Comparison of ENCODE assay signal across 2 cellular contexts in the genomic region with DNA sequence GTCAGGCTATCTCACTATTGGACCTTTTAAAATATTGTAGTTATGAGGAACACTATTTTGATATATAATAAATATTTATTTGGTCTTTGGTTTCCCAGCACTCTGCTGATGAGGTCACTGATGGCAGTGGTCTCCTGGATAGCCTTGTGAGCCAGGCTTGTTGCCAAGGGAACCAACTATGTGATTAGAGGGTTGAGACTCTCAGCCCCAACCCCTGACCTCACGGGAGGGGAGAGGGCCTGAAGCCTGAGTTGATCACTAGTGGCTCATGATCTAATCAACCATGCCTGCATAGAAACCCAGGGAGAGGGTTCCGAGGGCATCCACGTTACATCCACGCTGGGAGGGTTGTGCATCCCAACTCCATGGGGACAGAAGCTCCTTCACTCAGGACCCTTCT.
TF ChIP-seq lines count a peak whose summit lies in the region.

No MANE protein-coding gene starts in this region.

TF ChIP-seq in IMR-90, 13 proteins besides CTCF, POLR2A, EP300 and RAD21:
- no peak for TF ChIP-seq RFX5 (IDR thresholded peaks at IDR 0.05; ENCODE audit: low read depth, low read length)
- TF ChIP-seq BHLHE40 (IDR thresholded peaks at IDR 0.05; ENCODE audit: low read depth, low read length), result no peak
- TF ChIP-seq MAFK (IDR thresholded peaks at IDR 0.05; ENCODE audit: low read depth, low read length), result no peak
- no peak for TF ChIP-seq NFE2L2 (IDR thresholded peaks at IDR 0.05; ENCODE audit: low read depth, low read length)
- TF ChIP-seq CEBPB (IDR thresholded peaks at IDR 0.05; ENCODE audit: low read depth, low read length), result no peak
- no peak for TF ChIP-seq FOS (IDR thresholded peaks at IDR 0.05; ENCODE audit: low read depth, low read length)
- TF ChIP-seq RCOR1 (IDR thresholded peaks at IDR 0.05; ENCODE audit: insufficient replicate concordance, low read length), result no peak
- no peak for TF ChIP-seq CHD1 (IDR thresholded peaks at IDR 0.05; ENCODE audit: low read depth, low read length)
- TF ChIP-seq, protein P1, sequence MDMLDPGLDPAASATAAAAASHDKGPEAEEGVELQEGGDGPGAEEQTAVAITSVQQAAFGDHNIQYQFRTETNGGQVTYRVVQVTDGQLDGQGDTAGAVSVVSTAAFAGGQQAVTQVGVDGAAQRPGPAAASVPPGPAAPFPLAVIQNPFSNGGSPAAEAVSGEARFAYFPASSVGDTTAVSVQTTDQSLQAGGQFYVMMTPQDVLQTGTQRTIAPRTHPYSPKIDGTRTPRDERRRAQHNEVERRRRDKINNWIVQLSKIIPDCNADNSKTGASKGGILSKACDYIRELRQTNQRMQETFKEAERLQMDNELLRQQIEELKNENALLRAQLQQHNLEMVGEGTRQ (IDR thresholded peaks at IDR 0.05; ENCODE audit: low read depth, low read length), result no peak
- no peak for TF ChIP-seq MAZ (IDR thresholded peaks at IDR 0.05; ENCODE audit: borderline replicate concordance, low read depth, low read length)
- TF ChIP-seq, protein P2, sequence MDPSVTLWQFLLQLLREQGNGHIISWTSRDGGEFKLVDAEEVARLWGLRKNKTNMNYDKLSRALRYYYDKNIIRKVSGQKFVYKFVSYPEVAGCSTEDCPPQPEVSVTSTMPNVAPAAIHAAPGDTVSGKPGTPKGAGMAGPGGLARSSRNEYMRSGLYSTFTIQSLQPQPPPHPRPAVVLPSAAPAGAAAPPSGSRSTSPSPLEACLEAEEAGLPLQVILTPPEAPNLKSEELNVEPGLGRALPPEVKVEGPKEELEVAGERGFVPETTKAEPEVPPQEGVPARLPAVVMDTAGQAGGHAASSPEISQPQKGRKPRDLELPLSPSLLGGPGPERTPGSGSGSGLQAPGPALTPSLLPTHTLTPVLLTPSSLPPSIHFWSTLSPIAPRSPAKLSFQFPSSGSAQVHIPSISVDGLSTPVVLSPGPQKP (IDR thresholded peaks at IDR 0.05; ENCODE audit: borderline replicate concordance, low read depth, low read length), result no peak
- no peak for TF ChIP-seq SMC3 (IDR thresholded peaks at IDR 0.05; ENCODE audit: low read depth, low read length)
- TF ChIP-seq MXI1 (IDR thresholded peaks at IDR 0.05; ENCODE audit: borderline replicate concordance, low read depth, low read length), result no peak

TF ChIP-seq in HEK293T, 16 proteins besides CTCF, POLR2A, EP300 and RAD21:
- TF ChIP-seq LEF1 (IDR thresholded peaks at IDR 0.05; ENCODE audit: borderline replicate concordance) (no peak), PKNOX1 (IDR thresholded peaks at IDR 0.05) (no peak), FOXK2 (IDR thresholded peaks at IDR 0.05) (no peak), CTBP1 (IDR thresholded peaks at IDR 0.05; ENCODE audit: borderline replicate concordance) (no peak), BHLHE40 (IDR thresholded peaks at IDR 0.05; ENCODE audit: borderline replicate concordance) (no peak), ELF4 (IDR thresholded peaks at IDR 0.05) (no peak), FOXA1 (IDR thresholded peaks at IDR 0.05) (no peak), ZNF384 (IDR thresholded peaks at IDR 0.05) (no peak), L3MBTL2 (conservative IDR thresholded peaks at IDR 0.05) (no peak), NFRKB (IDR thresholded peaks at IDR 0.05) (no peak), ARNT (IDR thresholded peaks at IDR 0.05) (no peak), HDGF (IDR thresholded peaks at IDR 0.05; ENCODE audit: borderline replicate concordance) (no peak), SP1 (IDR thresholded peaks at IDR 0.05) (no peak), FOXM1 (IDR thresholded peaks at IDR 0.05; ENCODE audit: borderline replicate concordance) (no peak), SUZ12 (IDR thresholded peaks at IDR 0.05) (no peak), TARDBP (IDR thresholded peaks at IDR 0.05) (no peak)
